8 cellular contexts compared by ENCODE assay signal in the genomic region with DNA sequence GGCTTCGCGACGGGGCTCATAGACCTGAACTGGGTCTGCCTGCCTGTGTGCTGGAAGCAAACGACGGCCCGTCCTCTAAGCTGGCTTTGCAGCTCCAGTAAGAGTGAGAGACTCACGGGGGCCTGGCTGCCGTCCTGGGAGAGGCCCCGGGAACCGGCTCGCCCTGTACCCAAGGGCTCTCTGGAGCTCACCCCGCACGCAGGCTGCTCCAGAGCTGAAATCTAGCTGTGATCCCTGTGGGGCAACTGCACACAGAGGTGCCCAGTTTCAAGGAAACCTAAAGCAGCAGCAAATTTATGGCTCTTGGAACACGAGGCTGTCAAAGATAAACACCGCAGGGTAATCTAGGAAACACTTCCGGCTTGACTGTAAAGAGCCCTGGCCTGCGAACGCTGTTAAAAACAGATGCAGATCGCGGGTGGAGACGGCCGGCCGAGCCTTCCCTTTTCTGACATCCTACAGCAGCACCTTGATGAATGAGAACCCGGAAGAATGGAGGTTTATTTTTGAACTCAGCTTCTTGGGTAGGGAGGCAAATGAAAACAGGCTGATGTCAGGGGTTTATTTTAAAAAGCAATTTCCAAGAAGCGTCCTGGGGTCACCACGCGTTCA. TPM values are rescaled to one million over a fixed set of nuclear protein-coding genes. Genes with fewer than 3 reads are reported as not detected.
DNase-seq lines count a peak whose midpoint lies in the region; ATAC-seq and TF ChIP-seq lines count a peak whose summit lies in the region.

No MANE protein-coding gene starts in this region.

- H3K4me3 ChIP-seq in SJCRH30 (peak overlapping the region; percentile 32), sigmoid colon (peak overlapping the region in 3 of 4 donors; percentile 6 to 14 (median 12)), esophagus squamous epithelium (no peak overlapping the region)

- H3K4me1 ChIP-seq in SJCRH30 (peaks cover 37% of the 10 kb centered on the region), foreskin keratinocyte (peaks cover 4% of the 10 kb centered on the region), sigmoid colon (peaks cover 0 to 25% (median 23%) of the 10 kb centered on the region in 4 donors), esophagus squamous epithelium (peaks cover 0 to 46% (median 9%) of the 10 kb centered on the region in 3 donors)

- POLR2A ChIA-PET in HEK293T (lab: Yijun Ruan, JAX), result no interaction called here

- intact Hi-C loops in sigmoid colon (cut with DNase I) (no loop called here), esophagus squamous epithelium (cut with DNase I) (no loop called here)

- TF ChIP-seq POLR2A in sigmoid colon (IDR thresholded peaks at IDR 0.05) (no peak), esophagus squamous epithelium (IDR thresholded peaks at IDR 0.05) (no peak)

- H3K9me3 ChIP-seq in SJCRH30 (replicated peaks) (no peaks in the 10 kb centered on the region), sigmoid colon (no peaks in the 10 kb centered on the region), esophagus squamous epithelium (no peaks in the 10 kb centered on the region)

- H3K27ac ChIP-seq in SJCRH30 (peak overlapping the region; percentile 38; the same call in 1 of the 2 replicates), foreskin keratinocyte (no peak overlapping the region), sigmoid colon (peak overlapping the region; percentile 34 to 66 (median 55)), esophagus squamous epithelium (peak overlapping the region in 2 of 4 donors; percentile 2 to 29)

- ATAC-seq in foreskin keratinocyte, result peak; percentile 8
- no peak for ATAC-seq in GM18498 (IDR thresholded peaks at IDR 0.05; ENCODE audit: unreplicated experiment)
- ATAC-seq in GM18502 (IDR thresholded peaks at IDR 0.05; ENCODE audit: poor library complexity, unreplicated experiment), result no peak

- TF ChIP-seq EP300 in sigmoid colon (IDR thresholded peaks at IDR 0.05), result no peak

- CTCF ChIA-PET in HEK293T (lab: Yijun Ruan, JAX), result interaction anchor here (0.8 to 1.1 kb wide), 2 partner anchors 8 to 21 kb away, joined by 4 read pairs; no protein-coding TSS in a partner anchor

- TF ChIP-seq CTCF in foreskin keratinocyte (conservative IDR thresholded peaks at IDR 0.05) (no peak), sigmoid colon (IDR thresholded peaks at IDR 0.05) (no peak), esophagus squamous epithelium (IDR thresholded peaks at IDR 0.05) (no peak)

- peak; percentile 56 for DNase-seq in HEK293T (ENCODE audit: extremely low spot score)
- peak; percentile 52 to 64 for DNase-seq in SJCRH30
- no peak for DNase-seq in foreskin keratinocyte
- DNase-seq in sigmoid colon, result peak; percentile 79
- DNase-seq in SW480 (ENCODE audit: low spot score), result no peak
- no peak for DNase-seq in esophagus squamous epithelium (lab: John Stamatoyannopoulos, UW)

- 9 to 23% methylated on average over 27 of the region's 27 CpGs for WGBS in sigmoid colon, 2 donors
- WGBS in esophagus squamous epithelium, 2 donors, result 51 to 84% methylated on average over 6 to 20 of the region's 27 CpGs

- H3K27me3 ChIP-seq in SJCRH30, result no peaks in the 10 kb centered on the region
- no peaks in the 10 kb centered on the region for H3K27me3 ChIP-seq in foreskin keratinocyte
- no peaks in the 10 kb centered on the region for H3K27me3 ChIP-seq in sigmoid colon
- H3K27me3 ChIP-seq in esophagus squamous epithelium, result no peaks in the 10 kb centered on the region

- H3K36me3 ChIP-seq in SJCRH30 (no peaks in the 10 kb centered on the region), sigmoid colon (peaks cover 0 to 11% (median 5%) of the 10 kb centered on the region in 4 donors), esophagus squamous epithelium (peaks cover 0 to 16% (median 0%) of the 10 kb centered on the region in 3 donors)

TF ChIP-seq in HEK293T, 16 proteins besides CTCF, POLR2A, EP300 and RAD21:
- TF ChIP-seq ZNF384 (IDR thresholded peaks at IDR 0.05) (no peak), ARNT (IDR thresholded peaks at IDR 0.05) (no peak), HDGF (IDR thresholded peaks at IDR 0.05; ENCODE audit: borderline replicate concordance) (no peak), SUZ12 (IDR thresholded peaks at IDR 0.05) (no peak), NFRKB (IDR thresholded peaks at IDR 0.05) (no peak), FOXK2 (IDR thresholded peaks at IDR 0.05) (no peak), L3MBTL2 (conservative IDR thresholded peaks at IDR 0.05) (peak; percentile 56), ELF4 (IDR thresholded peaks at IDR 0.05) (peak; percentile 21; the same call in 1 of the 2 replicates), BHLHE40 (IDR thresholded peaks at IDR 0.05; ENCODE audit: borderline replicate concordance) (no peak), SP1 (IDR thresholded peaks at IDR 0.05) (no peak), FOXM1 (IDR thresholded peaks at IDR 0.05; ENCODE audit: borderline replicate concordance) (no peak), TARDBP (IDR thresholded peaks at IDR 0.05) (no peak), FOXA1 (IDR thresholded peaks at IDR 0.05) (no peak), CTBP1 (IDR thresholded peaks at IDR 0.05; ENCODE audit: borderline replicate concordance) (no peak), LEF1 (IDR thresholded peaks at IDR 0.05; ENCODE audit: borderline replicate concordance) (no peak)
- TF ChIP-seq, protein P1, sequence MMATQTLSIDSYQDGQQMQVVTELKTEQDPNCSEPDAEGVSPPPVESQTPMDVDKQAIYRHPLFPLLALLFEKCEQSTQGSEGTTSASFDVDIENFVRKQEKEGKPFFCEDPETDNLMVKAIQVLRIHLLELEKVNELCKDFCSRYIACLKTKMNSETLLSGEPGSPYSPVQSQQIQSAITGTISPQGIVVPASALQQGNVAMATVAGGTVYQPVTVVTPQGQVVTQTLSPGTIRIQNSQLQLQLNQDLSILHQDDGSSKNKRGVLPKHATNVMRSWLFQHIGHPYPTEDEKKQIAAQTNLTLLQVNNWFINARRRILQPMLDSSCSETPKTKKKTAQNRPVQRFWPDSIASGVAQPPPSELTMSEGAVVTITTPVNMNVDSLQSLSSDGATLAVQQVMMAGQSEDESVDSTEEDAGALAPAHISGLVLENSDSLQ (IDR thresholded peaks at IDR 0.05), result no peak

RNA-seq across cellular contexts. Expression of a gene that starts 29.4 kb away (rescaled TPM):
- 0.02 and 0.05 TPM in 2 replicates for total RNA-seq in SJCRH30 (2014; rRNA removed; shearing (Covaris generic))
- total RNA-seq in foreskin keratinocyte, result not detected in 2 replicates
- not detected in 2 replicates for polyA plus RNA-seq in foreskin keratinocyte
- 1 to 10 TPM in 1 of 4 donors, under 1 TPM in 1, not detected in 2; 0.41 to 1.4 TPM for total RNA-seq in sigmoid colon
- polyA plus RNA-seq in sigmoid colon, result under 1 TPM in 2 of 3 donors, not detected in 1; under 0.01 to 0.16 TPM
- under 1 TPM in 2 of 4 donors, not detected in 2; 0.12 to 0.19 TPM for total RNA-seq in esophagus squamous epithelium

Comparison
In these comparisons a context has a peak if more than half of its experiments do, and no peak if none do; other contexts are left out.
1. DNase-seq: peak in HEK293T (single experiment), SJCRH30 (2 of 2) and sigmoid colon (single experiment); none in foreskin keratinocyte (0 of 2), SW480 (single experiment) and esophagus squamous epithelium (single experiment).
2. H3K4me3 ChIP-seq: peak in SJCRH30 (single experiment) and sigmoid colon (3 of 4); none in esophagus squamous epithelium (0 of 4).